22 cellular contexts compared by ENCODE assay signal in the genomic region with DNA sequence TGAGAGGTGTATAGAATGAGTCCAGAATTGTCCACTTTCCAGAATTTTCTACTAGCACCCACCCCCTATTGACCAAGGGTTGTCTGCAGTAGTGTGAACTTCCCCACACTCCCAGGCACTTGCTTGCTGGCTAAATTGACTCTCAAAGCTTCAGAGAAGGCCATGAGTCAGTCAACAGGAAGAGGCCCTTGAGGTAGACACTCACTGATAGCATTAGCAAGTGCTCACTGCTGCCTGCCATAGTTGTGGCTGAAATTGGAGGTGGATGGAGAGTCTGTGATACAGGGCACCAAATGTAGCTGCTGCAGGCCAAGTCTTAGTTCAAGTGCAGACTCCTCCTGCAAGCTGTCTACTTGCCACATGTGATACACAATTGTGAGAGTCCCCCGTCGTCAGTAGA.
DNase-seq lines count a peak whose midpoint lies in the region; ATAC-seq and TF ChIP-seq lines count a peak whose summit lies in the region.
"Had no signal": no experiment of that assay in that cellular context is flagged by ENCODE, and none has a peak within 500 bp of the region (broad histone marks: within the 10 kb centered on the region; RNA-seq: fewer than 3 reads in every experiment).

No MANE protein-coding gene starts in this region.

- no peak for TF ChIP-seq CTCF in OCI-LY7 (conservative IDR thresholded peaks at IDR 0.05; ENCODE audit: low read length)
- peak; percentile 28 for TF ChIP-seq CTCF in foreskin keratinocyte (conservative IDR thresholded peaks at IDR 0.05)
- no peak for TF ChIP-seq CTCF in GM23338 (conservative IDR thresholded peaks at IDR 0.05; ENCODE audit: low read depth in 2 of 2)

- H3K27me3 ChIP-seq in foreskin keratinocyte, result no peaks in the 10 kb centered on the region
- no peaks in the 10 kb centered on the region for H3K27me3 ChIP-seq in GM23338 (ENCODE audit: insufficient read depth)
- H3K27me3 ChIP-seq: adrenal gland, upper lobe of left lung had no signal

- H3K27me3 Mint-ChIP-seq in GM23338 (ENCODE audit: insufficient read depth, low read depth, poor library complexity), result peaks cover 2% of the 10 kb centered on the region

- H2AFZ ChIP-seq in OCI-LY7 (ENCODE audit: low read length) (0 out of 2 replicates have a peak overlapping the region, but pooled peaks have one; percentile 32), GM23338 (no peak overlapping the region)

- no peak overlapping the region for H3K4me3 Mint-ChIP-seq in GM23338
- H3K4me3 Mint-ChIP-seq: memory B cell; natural killer cell treated with Interleukin-12 subunit alpha and Interleukin-12 subunit beta and Interleukin-15 and Interleukin-18, amount 100 ng/mL, for 72 hours had no signal

- H3K9me2 ChIP-seq in OCI-LY7 (ENCODE audit: insufficient read depth, low read length) (no peaks in the 10 kb centered on the region), GM23338 (ENCODE audit: insufficient read depth) (no peaks in the 10 kb centered on the region)

- H3K27ac ChIP-seq in OCI-LY7 (ENCODE audit: low read depth, low read length, poor library complexity, severe bottlenecking) (no peak overlapping the region), foreskin keratinocyte (no peak overlapping the region), GM23338 (ENCODE audit: low read depth) (no peak overlapping the region)
- H3K27ac ChIP-seq: adrenal gland, C4-2B, KMS-11, upper lobe of left lung had no signal

- no peaks in the 10 kb centered on the region; the same call in 2 of the 3 replicates for H3K9me3 Mint-ChIP-seq in GM23338
- H3K9me3 Mint-ChIP-seq: memory B cell; natural killer cell treated with Interleukin-12 subunit alpha and Interleukin-12 subunit beta and Interleukin-15 and Interleukin-18, amount 100 ng/mL, for 72 hours had no signal

- POLR2A ChIA-PET in OCI-LY7 (lab: Charles Lee), result interaction anchor here (0.9 to 1.0 kb wide), 2 partner anchors 11 to 27 kb away, joined by 3 to 7 read pairs; no protein-coding TSS in a partner anchor

- no peaks in the 10 kb centered on the region for H3K9me3 ChIP-seq in OCI-LY7 (ENCODE audit: low read length)
- H3K9me3 ChIP-seq: adrenal gland, upper lobe of left lung had no signal

- no peak overlapping the region for H3K4me2 ChIP-seq in OCI-LY7 (ENCODE audit: low read length)
- H3K4me2 ChIP-seq in GM23338, result no peak overlapping the region
- H3K4me2 ChIP-seq: KMS-11, smooth muscle cell had no signal

- H3K4me1 Mint-ChIP-seq in GM23338, result no peaks in the 10 kb centered on the region
- H3K4me1 Mint-ChIP-seq: memory B cell had no signal

- intact Hi-C loops in OCI-LY7 (cut with micrococcal nuclease; ENCODE audit: unreplicated experiment), result no loop called here

- no peaks in the 10 kb centered on the region for H3K4me1 ChIP-seq in OCI-LY7 (ENCODE audit: insufficient read depth, low read length, poor library complexity, severe bottlenecking)
- no peaks in the 10 kb centered on the region for H3K4me1 ChIP-seq in foreskin keratinocyte
- H3K4me1 ChIP-seq in GM23338 (ENCODE audit: insufficient read depth), result no peaks in the 10 kb centered on the region
- H3K4me1 ChIP-seq: adrenal gland, upper lobe of left lung had no signal

- H3K27ac Mint-ChIP-seq in GM23338, result no peak overlapping the region
- H3K27ac Mint-ChIP-seq: memory B cell; natural killer cell treated with Interleukin-12 subunit alpha and Interleukin-12 subunit beta and Interleukin-15 and Interleukin-18, amount 100 ng/mL, for 72 hours had no signal

- DNase-seq in activated CD4-positive, CD25-positive, alpha-beta regulatory T cell treated with anti-CD3 and anti-CD28 coated beads, Interleukin-2, amount 50 U/mL, for 72 hours, result no peak
- DNase-seq in CMK (ENCODE audit: low read depth) (peak; percentile 5), OCI-LY7 (ENCODE audit: low spot score) (peak; percentile 8), foreskin keratinocyte (peak in 1 of 2 donors; percentile 30), GM23338 (ENCODE audit: low spot score) (no peak), NCI-H748 (lab: John Stamatoyannopoulos, UW; ENCODE audit: unreplicated experiment) (no peak)
- DNase-seq: adrenal gland; DMS79; head of caudate nucleus; NCI-H1105; NCI-H2171; NK-92 treated with Interleukin-12 subunit alpha and Interleukin-12 subunit beta, amount 100 ng/mL, for 24 hours; posterior cingulate gyrus; stimulated activated naive CD4-positive, alpha-beta T cell had no signal

- peak; percentile 56 to 63 for ATAC-seq in activated CD4-positive, CD25-positive, alpha-beta regulatory T cell treated with anti-CD3 and anti-CD28 coated beads, Interleukin-2, amount 50 U/mL, for 24 hours
- ATAC-seq in foreskin keratinocyte (peak; percentile 65), GM23338 (no peak), GM21723 (IDR thresholded peaks at IDR 0.05; ENCODE audit: unreplicated experiment) (no peak)

- no peaks in the 10 kb centered on the region for H3K36me3 ChIP-seq in OCI-LY7 (ENCODE audit: insufficient read depth, low read length)
- H3K36me3 ChIP-seq in GM23338 (ENCODE audit: insufficient read depth), result no peaks in the 10 kb centered on the region
- H3K36me3 ChIP-seq: adrenal gland, upper lobe of left lung had no signal

- H4K20me1 ChIP-seq in OCI-LY7 (ENCODE audit: insufficient read depth, low read length), result no peaks in the 10 kb centered on the region
- H4K20me1 ChIP-seq in GM23338 (replicated peaks; ENCODE audit: insufficient read depth), result no peaks in the 10 kb centered on the region

- no peaks in the 10 kb centered on the region for H3F3A ChIP-seq in GM23338 (replicated peaks; ENCODE audit: low read depth)

- H3K36me3 Mint-ChIP-seq in GM23338 (ENCODE audit: low read depth), result no peaks in the 10 kb centered on the region
- H3K36me3 Mint-ChIP-seq: memory B cell; natural killer cell treated with Interleukin-12 subunit alpha and Interleukin-12 subunit beta and Interleukin-15 and Interleukin-18, amount 100 ng/mL, for 72 hours had no signal

- BruUV-seq in OCI-LY7 (replicated peaks; lab: Mats Ljungman, UMichigan), result no TSS peak

- H3K79me2 ChIP-seq in OCI-LY7 (ENCODE audit: insufficient read depth, low read depth, low read length) (no peaks in the 10 kb centered on the region), GM23338 (replicated peaks; ENCODE audit: insufficient read depth) (no peaks in the 10 kb centered on the region)

- CTCF ChIA-PET in OCI-LY7 (lab: Charles Lee; ENCODE audit: unreplicated experiment), result no interaction called here

- no peak overlapping the region for H3K4me3 ChIP-seq in OCI-LY7 (ENCODE audit: low read depth, low read length, poor library complexity, severe bottlenecking)
- H3K4me3 ChIP-seq in GM23338, result no peak overlapping the region
- H3K4me3 ChIP-seq: adrenal gland, smooth muscle cell, upper lobe of left lung had no signal

TF ChIP-seq in GM23338, 12 proteins besides CTCF, POLR2A, EP300 and RAD21 (continues in another document):
- TF ChIP-seq NANOG (IDR thresholded peaks at IDR 0.05; ENCODE audit: borderline replicate concordance), result no peak
- no peak for TF ChIP-seq ZNF114 (CRISPR knock-in tag; IDR thresholded peaks at IDR 0.05)
- TF ChIP-seq, protein P1, sequence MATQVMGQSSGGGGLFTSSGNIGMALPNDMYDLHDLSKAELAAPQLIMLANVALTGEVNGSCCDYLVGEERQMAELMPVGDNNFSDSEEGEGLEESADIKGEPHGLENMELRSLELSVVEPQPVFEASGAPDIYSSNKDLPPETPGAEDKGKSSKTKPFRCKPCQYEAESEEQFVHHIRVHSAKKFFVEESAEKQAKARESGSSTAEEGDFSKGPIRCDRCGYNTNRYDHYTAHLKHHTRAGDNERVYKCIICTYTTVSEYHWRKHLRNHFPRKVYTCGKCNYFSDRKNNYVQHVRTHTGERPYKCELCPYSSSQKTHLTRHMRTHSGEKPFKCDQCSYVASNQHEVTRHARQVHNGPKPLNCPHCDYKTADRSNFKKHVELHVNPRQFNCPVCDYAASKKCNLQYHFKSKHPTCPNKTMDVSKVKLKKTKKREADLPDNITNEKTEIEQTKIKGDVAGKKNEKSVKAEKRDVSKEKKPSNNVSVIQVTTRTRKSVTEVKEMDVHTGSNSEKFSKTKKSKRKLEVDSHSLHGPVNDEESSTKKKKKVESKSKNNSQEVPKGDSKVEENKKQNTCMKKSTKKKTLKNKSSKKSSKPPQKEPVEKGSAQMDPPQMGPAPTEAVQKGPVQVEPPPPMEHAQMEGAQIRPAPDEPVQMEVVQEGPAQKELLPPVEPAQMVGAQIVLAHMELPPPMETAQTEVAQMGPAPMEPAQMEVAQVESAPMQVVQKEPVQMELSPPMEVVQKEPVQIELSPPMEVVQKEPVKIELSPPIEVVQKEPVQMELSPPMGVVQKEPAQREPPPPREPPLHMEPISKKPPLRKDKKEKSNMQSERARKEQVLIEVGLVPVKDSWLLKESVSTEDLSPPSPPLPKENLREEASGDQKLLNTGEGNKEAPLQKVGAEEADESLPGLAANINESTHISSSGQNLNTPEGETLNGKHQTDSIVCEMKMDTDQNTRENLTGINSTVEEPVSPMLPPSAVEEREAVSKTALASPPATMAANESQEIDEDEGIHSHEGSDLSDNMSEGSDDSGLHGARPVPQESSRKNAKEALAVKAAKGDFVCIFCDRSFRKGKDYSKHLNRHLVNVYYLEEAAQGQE (IDR thresholded peaks at IDR 0.05; ENCODE audit: unreplicated experiment), result no peak
- TF ChIP-seq ZNF331 (CRISPR knock-in tag; IDR thresholded peaks at IDR 0.05; ENCODE audit: low read depth), result no peak
- no peak for TF ChIP-seq JUNB (IDR thresholded peaks at IDR 0.05; ENCODE audit: unreplicated experiment)
- no peak for TF ChIP-seq STAT1 (IDR thresholded peaks at IDR 0.05; ENCODE audit: unreplicated experiment)
- TF ChIP-seq, protein P2, sequence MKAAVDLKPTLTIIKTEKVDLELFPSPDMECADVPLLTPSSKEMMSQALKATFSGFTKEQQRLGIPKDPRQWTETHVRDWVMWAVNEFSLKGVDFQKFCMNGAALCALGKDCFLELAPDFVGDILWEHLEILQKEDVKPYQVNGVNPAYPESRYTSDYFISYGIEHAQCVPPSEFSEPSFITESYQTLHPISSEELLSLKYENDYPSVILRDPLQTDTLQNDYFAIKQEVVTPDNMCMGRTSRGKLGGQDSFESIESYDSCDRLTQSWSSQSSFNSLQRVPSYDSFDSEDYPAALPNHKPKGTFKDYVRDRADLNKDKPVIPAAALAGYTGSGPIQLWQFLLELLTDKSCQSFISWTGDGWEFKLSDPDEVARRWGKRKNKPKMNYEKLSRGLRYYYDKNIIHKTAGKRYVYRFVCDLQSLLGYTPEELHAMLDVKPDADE (IDR thresholded peaks at IDR 0.05), result no peak
- no peak for TF ChIP-seq EZH2phosphoT487 (IDR thresholded peaks at IDR 0.05; ENCODE audit: unreplicated experiment)
- no peak for TF ChIP-seq POLR2AphosphoS5 (IDR thresholded peaks at IDR 0.05; ENCODE audit: low read depth)

Comparison
In these comparisons a context has a peak if more than half of its experiments do, and no peak if none do; other contexts are left out.
1. ATAC-seq: peak in activated CD4-positive, CD25-positive, alpha-beta regulatory T cell treated with anti-CD3 and anti-CD28 coated beads, Interleukin-2, amount 50 U/mL, for 24 hours (2 of 2) and foreskin keratinocyte (single experiment); none in GM23338 (single experiment) and GM21723 (single experiment).
2. DNase-seq: peak in CMK (single experiment) and OCI-LY7 (single experiment); none in activated CD4-positive, CD25-positive, alpha-beta regulatory T cell treated with anti-CD3 and anti-CD28 coated beads, Interleukin-2, amount 50 U/mL, for 72 hours (single experiment), GM23338 (single experiment) and NCI-H748 (single experiment).